11 cellular contexts compared by ENCODE assay signal in the genomic region with DNA sequence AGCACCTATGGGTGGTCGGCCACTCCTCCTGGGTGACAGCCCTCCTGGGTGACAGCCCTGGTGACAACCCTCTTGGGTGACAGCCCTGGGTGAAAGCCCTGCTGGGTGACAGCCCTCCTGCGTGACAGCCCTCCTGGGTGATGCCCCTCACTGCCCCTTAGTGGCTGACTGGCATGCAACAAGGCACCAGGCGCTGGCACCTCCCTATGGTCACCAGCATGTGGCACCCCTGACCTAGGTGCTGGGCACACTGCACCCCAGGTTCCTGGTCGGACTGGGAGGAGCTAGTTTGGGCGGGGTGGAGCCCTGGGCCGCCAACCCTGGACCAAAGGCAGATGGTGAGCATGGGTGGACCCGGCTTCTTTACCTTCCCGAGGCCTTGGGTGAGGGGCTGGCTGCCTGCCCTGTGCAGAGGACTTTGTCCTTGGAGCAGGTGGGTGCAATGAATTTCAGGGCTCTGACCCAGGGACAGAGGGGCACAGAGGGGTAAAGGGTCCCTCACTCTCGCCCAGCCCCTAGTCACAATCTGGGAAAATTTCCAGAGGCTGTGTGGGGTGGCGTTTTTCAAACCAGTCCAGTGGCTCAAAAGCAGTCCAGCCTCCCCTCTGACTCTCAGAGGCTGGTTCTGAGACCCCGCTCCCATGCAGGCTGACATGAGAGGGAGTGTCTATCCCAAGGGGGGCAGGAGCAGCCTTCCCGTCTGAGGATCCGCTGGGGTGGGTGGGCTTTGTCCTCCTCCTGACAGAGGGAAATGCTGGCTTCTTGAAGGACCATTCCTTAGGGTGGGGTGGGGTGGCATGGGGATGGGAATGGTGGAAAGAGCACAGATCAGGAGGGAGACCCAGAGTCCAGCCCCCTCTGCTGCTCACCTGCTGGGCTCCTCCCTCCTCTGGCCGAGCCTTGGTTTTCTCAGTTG.
DNase-seq lines count a peak whose midpoint lies in the region; ATAC-seq and TF ChIP-seq lines count a peak whose summit lies in the region.
"Had no signal": no experiment of that assay in that cellular context is flagged by ENCODE, and none has a peak within 500 bp of the region (broad histone marks: within the 10 kb centered on the region; RNA-seq: fewer than 3 reads in every experiment).

No MANE protein-coding gene starts in this region.

- peak; percentile 83 for DNase-seq in NCI-H748 (lab: John Stamatoyannopoulos, UW; ENCODE audit: unreplicated experiment)
- DNase-seq in fibroblast of mammary gland (ENCODE audit: low read depth): peak; percentile 52
- no peak for DNase-seq in NCI-H2029 treated with DMSO at 0.1 percent for 48 hours (lab: John Stamatoyannopoulos, UW)
- no peak for DNase-seq in NCI-H2107 (lab: John Stamatoyannopoulos, UW)
- DNase-seq in stimulated activated CD4-positive, alpha-beta T cell treated with anti-CD3 and anti-CD28 coated beads, Interleukin-15, amount 100 ng/mL, for 24 hours: no peak
- DNase-seq in activated naive CD4-positive, alpha-beta T cell treated with anti-CD3 and anti-CD28 coated beads, Interleukin-2, amount 50 U/mL, for 16 hours: no peak
- DNase-seq: GM23248, hypothalamus, uterus had no signal

- H3K4me1 ChIP-seq in DOHH2 (ENCODE audit: control insufficient read depth, low read length): 0 out of 2 replicates have a peak, but pooled peaks cover 2% of the 10 kb centered on the region
- H3K4me1 ChIP-seq: uterus had no signal

- peak; percentile 57 for ATAC-seq in GM19043 (IDR thresholded peaks at IDR 0.05; ENCODE audit: low read depth, unreplicated experiment)

- TF ChIP-seq CTCF in DOHH2 (IDR thresholded peaks at IDR 0.05; ENCODE audit: low read depth, low read length, poor library complexity, severe bottlenecking) (peak; percentile 38), fibroblast of mammary gland (conservative IDR thresholded peaks at IDR 0.05; ENCODE audit: control insufficient read depth, insufficient read depth, low read depth, low read length) (peak; percentile 67)

- no peaks in the 10 kb centered on the region for H3K9me3 ChIP-seq in DOHH2 (ENCODE audit: control insufficient read depth, insufficient read depth, low read length)
- H3K9me3 ChIP-seq: uterus had no signal

- no peak overlapping the region for H3K4me3 ChIP-seq in DOHH2 (ENCODE audit: low read length)
- H3K4me3 ChIP-seq in fibroblast of mammary gland (ENCODE audit: control insufficient read depth, low read depth, low read length): no peak overlapping the region
- H3K4me3 ChIP-seq: GM23248, uterus had no signal

- no peaks in the 10 kb centered on the region for H3K36me3 ChIP-seq in DOHH2 (ENCODE audit: control insufficient read depth, low read length)
- H3K36me3 ChIP-seq: uterus had no signal

- H4K20me1 ChIP-seq in DOHH2 (ENCODE audit: control insufficient read depth, insufficient read depth, low read depth, low read length): no peaks in the 10 kb centered on the region

- H3K9me2 ChIP-seq in DOHH2 (replicated peaks; ENCODE audit: control insufficient read depth, low read length): no peaks in the 10 kb centered on the region

- H3K4me2 ChIP-seq in DOHH2 (ENCODE audit: low read length): no peak overlapping the region

- H3K27ac ChIP-seq in DOHH2 (ENCODE audit: low read depth, low read length): no peak overlapping the region
- H3K27ac ChIP-seq: GM23248, uterus had no signal

- no peaks in the 10 kb centered on the region for H3K27me3 ChIP-seq in DOHH2 (ENCODE audit: control insufficient read depth, low read length)
- H3K27me3 ChIP-seq: uterus had no signal

- no peaks in the 10 kb centered on the region for H3K79me2 ChIP-seq in DOHH2 (ENCODE audit: control insufficient read depth, low read length)

- H3F3A ChIP-seq in DOHH2 (ENCODE audit: control insufficient read depth, insufficient read depth): no peaks in the 10 kb centered on the region

Comparison
In these comparisons a context has a peak if more than half of its experiments do, and no peak if none do; other contexts are left out.
1. DNase-seq: peak in NCI-H748 (single experiment) and fibroblast of mammary gland (single experiment); none in NCI-H2029 treated with DMSO at 0.1 percent for 48 hours (single experiment), NCI-H2107 (single experiment), stimulated activated CD4-positive, alpha-beta T cell treated with anti-CD3 and anti-CD28 coated beads, Interleukin-15, amount 100 ng/mL, for 24 hours (single experiment) and activated naive CD4-positive, alpha-beta T cell treated with anti-CD3 and anti-CD28 coated beads, Interleukin-2, amount 50 U/mL, for 16 hours (single experiment).